Comparison of ENCODE assay signal across 23 cellular contexts in the genomic region with DNA sequence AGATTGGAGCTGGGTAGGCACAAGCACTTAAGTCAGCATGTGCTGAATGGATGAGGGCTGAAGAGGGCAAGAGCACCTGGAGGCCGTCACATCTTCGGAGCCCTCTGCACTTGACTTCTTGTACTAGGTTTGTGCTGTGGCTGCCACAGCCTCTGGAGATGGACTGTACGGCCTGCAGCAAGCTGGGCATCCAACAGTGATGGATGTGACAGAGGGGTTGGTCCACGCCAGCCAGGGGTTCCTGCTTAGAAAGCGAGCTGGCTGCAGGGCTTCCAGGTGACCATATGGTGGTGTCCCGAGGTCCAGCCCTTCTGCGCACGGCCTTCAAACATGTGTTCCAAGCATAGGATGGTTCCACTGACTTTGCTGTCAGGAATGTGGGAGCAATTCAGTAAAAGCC.
DNase-seq lines count a peak whose midpoint lies in the region; ATAC-seq and TF ChIP-seq lines count a peak whose summit lies in the region.
"Had no signal": no experiment of that assay in that cellular context is flagged by ENCODE, and none has a peak within 500 bp of the region (broad histone marks: within the 10 kb centered on the region; RNA-seq: fewer than 3 reads in every experiment).

No MANE protein-coding gene starts in this region.

- peaks cover 10% of the 10 kb centered on the region for H3K9me3 Mint-ChIP-seq in stimulated activated memory B cell treated with anti-CD40 and anti-IgM and Interleukin-4, amounts not matched to agents 10 μg/mL and 1 μg/mL and 100 μg/mL, for 72 hours

- H3K27ac ChIP-seq in RWPE2 (ENCODE audit: poor library complexity, severe bottlenecking) (no peak overlapping the region), lower lobe of right lung (no peak overlapping the region)

- peak; percentile 59 for DNase-seq in activated effector memory CD4-positive, alpha-beta T cell treated with anti-CD3 and anti-CD28 coated beads, Interleukin-2, amount 50 U/mL, for 16 hours
- no peak for DNase-seq in activated effector memory CD4-positive, alpha-beta T cell treated with Interleukin-2 at 50 U/mL for 16 hours
- DNase-seq in RWPE2 (ENCODE audit: low spot score) (peak; percentile 55), lower lobe of right lung (peak; percentile 20)
- DNase-seq: 8988T, COR-L47, DMS 273 treated with DMSO at 0.1 percent for 48 hours, DND-41, GOT3, Karpas-422, NCI-H1048, NCI-H1436, NCI-H1930, NCI-H226, NCI-H524, NCI-H82, OCI-M1 had no signal

- H3K4me3 ChIP-seq in RWPE2 (ENCODE audit: severe bottlenecking) = no peak overlapping the region
- H3K4me3 ChIP-seq in lower lobe of right lung = no peak overlapping the region

- H3K36me3 ChIP-seq in RWPE2 (ENCODE audit: low read depth) (no peaks in the 10 kb centered on the region), lower lobe of right lung (no peaks in the 10 kb centered on the region)

- intact Hi-C loops in lower lobe of right lung (cut with DNase I) = no loop called here

- H3K4me3 Mint-ChIP-seq in stimulated activated memory B cell treated with anti-CD40 and anti-IgM and Interleukin-4, amounts not matched to agents 10 μg/mL and 1 μg/mL and 100 μg/mL, for 72 hours = no peak overlapping the region
- H3K4me3 Mint-ChIP-seq: IgD-negative memory B cell had no signal

- H3K27me3 Mint-ChIP-seq in stimulated activated memory B cell treated with anti-CD40 and anti-IgM and Interleukin-4, amounts not matched to agents 10 μg/mL and 1 μg/mL and 100 μg/mL, for 72 hours = peaks cover 48% of the 10 kb centered on the region

- H3K9me3 ChIP-seq in RWPE2 (ENCODE audit: severe bottlenecking) (no peaks in the 10 kb centered on the region), lower lobe of right lung (no peaks in the 10 kb centered on the region)

- peaks cover 16% of the 10 kb centered on the region for H3K4me1 Mint-ChIP-seq in stimulated activated memory B cell treated with anti-CD40 and anti-IgM and Interleukin-4, amounts not matched to agents 10 μg/mL and 1 μg/mL and 100 μg/mL, for 72 hours

- TF ChIP-seq CTCF in RWPE2 (IDR thresholded peaks at IDR 0.05; ENCODE audit: poor library complexity, severe bottlenecking) (no peak), lower lobe of right lung (IDR thresholded peaks at IDR 0.05) (no peak)

- H3K36me3 Mint-ChIP-seq in stimulated activated memory B cell treated with anti-CD40 and anti-IgM and Interleukin-4, amounts not matched to agents 10 μg/mL and 1 μg/mL and 100 μg/mL, for 72 hours = no peaks in the 10 kb centered on the region
- H3K36me3 Mint-ChIP-seq: IgD-negative memory B cell had no signal

- H3K27ac Mint-ChIP-seq in stimulated activated memory B cell treated with anti-CD40 and anti-IgM and Interleukin-4, amounts not matched to agents 10 μg/mL and 1 μg/mL and 100 μg/mL, for 72 hours = no peak overlapping the region
- H3K27ac Mint-ChIP-seq: IgD-negative memory B cell had no signal

- H3K27me3 ChIP-seq in RWPE2 (ENCODE audit: insufficient read depth, poor library complexity, severe bottlenecking) (no peaks in the 10 kb centered on the region), lower lobe of right lung (ENCODE audit: low read depth) (no peaks in the 10 kb centered on the region)

- ATAC-seq in RWPE2 (ENCODE audit: low read depth) (no peak), lower lobe of right lung (no peak), GM21423 (IDR thresholded peaks at IDR 0.05; ENCODE audit: unreplicated experiment) (no peak), GM19023 (IDR thresholded peaks at IDR 0.05; ENCODE audit: unreplicated experiment) (no peak), GM18870 (IDR thresholded peaks at IDR 0.05; ENCODE audit: unreplicated experiment) (no peak)
- ATAC-seq in stimulated activated memory B cell treated with anti-CD40 and anti-IgM and Interleukin-4, amounts not matched to agents 10 μg/mL and 1 μg/mL and 100 μg/mL, for 72 hours = peak; percentile 17
- ATAC-seq: HCT116 had no signal

- H3K4me1 ChIP-seq in RWPE2 (ENCODE audit: insufficient read depth, poor library complexity, severe bottlenecking) = no peaks in the 10 kb centered on the region
- no peaks in the 10 kb centered on the region for H3K4me1 ChIP-seq in lower lobe of right lung
